1 cellular context compared by ENCODE assay signal in genomic region chr15:64070106-64070505, GRCh38.
TF ChIP-seq lines count a peak whose summit lies in the region.

No MANE protein-coding gene starts in this region.

TF ChIP-seq in K562, 482 proteins besides CTCF, POLR2A, EP300 and RAD21 (continued from another document):
- TF ChIP-seq ZNF398 (CRISPR knock-in tag; IDR thresholded peaks at IDR 0.05) = no peak
- no peak for TF ChIP-seq FOXK1 (CRISPR knock-in tag; IDR thresholded peaks at IDR 0.05; ENCODE audit: borderline replicate concordance)
- TF ChIP-seq CHAMP1 (IDR thresholded peaks at IDR 0.05) = no peak
- TF ChIP-seq, protein P1, sequence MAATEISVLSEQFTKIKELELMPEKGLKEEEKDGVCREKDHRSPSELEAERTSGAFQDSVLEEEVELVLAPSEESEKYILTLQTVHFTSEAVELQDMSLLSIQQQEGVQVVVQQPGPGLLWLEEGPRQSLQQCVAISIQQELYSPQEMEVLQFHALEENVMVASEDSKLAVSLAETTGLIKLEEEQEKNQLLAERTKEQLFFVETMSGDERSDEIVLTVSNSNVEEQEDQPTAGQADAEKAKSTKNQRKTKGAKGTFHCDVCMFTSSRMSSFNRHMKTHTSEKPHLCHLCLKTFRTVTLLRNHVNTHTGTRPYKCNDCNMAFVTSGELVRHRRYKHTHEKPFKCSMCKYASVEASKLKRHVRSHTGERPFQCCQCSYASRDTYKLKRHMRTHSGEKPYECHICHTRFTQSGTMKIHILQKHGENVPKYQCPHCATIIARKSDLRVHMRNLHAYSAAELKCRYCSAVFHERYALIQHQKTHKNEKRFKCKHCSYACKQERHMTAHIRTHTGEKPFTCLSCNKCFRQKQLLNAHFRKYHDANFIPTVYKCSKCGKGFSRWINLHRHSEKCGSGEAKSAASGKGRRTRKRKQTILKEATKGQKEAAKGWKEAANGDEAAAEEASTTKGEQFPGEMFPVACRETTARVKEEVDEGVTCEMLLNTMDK (IDR thresholded peaks at IDR 0.05; ENCODE audit: borderline replicate concordance, insufficient read depth, low read depth, low read length, poor library complexity, severe bottlenecking) = no peak
- TF ChIP-seq SIN3A (IDR thresholded peaks at IDR 0.05; ENCODE audit: borderline replicate concordance in 2 of 2, control insufficient read depth in 1 of 2, low read depth in 2 of 2, low read length in 2 of 2) = no peak
- TF ChIP-seq MECOM (CRISPR knock-in tag; IDR thresholded peaks at IDR 0.05) = no peak
- TF ChIP-seq SFPQ (IDR thresholded peaks at IDR 0.05; ENCODE audit: low read depth, low read length) = no peak
- 0 out of 2 replicates have a peak, but pooled peaks have one; percentile 5 for TF ChIP-seq ZNF263 (CRISPR knock-in tag; IDR thresholded peaks at IDR 0.05; ENCODE audit: borderline replicate concordance)
- TF ChIP-seq TAF1 (IDR thresholded peaks at IDR 0.05; ENCODE audit: control insufficient read depth, extremely low read depth, insufficient read depth, low read length, severe bottlenecking) = no peak
- TF ChIP-seq SREBF1 (IDR thresholded peaks at IDR 0.05; ENCODE audit: borderline replicate concordance, low read depth, low read length) = no peak
- TF ChIP-seq CBX8 (IDR thresholded peaks at IDR 0.05; ENCODE audit: borderline replicate concordance, extremely low read depth, low read depth, low read length, poor library complexity, severe bottlenecking) = no peak
- no peak for TF ChIP-seq RBM25 (IDR thresholded peaks at IDR 0.05; ENCODE audit: low read depth, low read length, severe bottlenecking)
- no peak for TF ChIP-seq RB1 (IDR thresholded peaks at IDR 0.05; ENCODE audit: low read depth)
- 0 out of 2 replicates have a peak, but pooled peaks have one; percentile 40 for TF ChIP-seq BACH1 (tag; IDR thresholded peaks at IDR 0.05)
- no peak for TF ChIP-seq VEZF1 (CRISPR knock-in tag; IDR thresholded peaks at IDR 0.05)
- no peak for TF ChIP-seq NBN (IDR thresholded peaks at IDR 0.05; ENCODE audit: low read depth)
- TF ChIP-seq ZNF507 (tag; conservative IDR thresholded peaks at IDR 0.05) = no peak
- TF ChIP-seq, protein P2, sequence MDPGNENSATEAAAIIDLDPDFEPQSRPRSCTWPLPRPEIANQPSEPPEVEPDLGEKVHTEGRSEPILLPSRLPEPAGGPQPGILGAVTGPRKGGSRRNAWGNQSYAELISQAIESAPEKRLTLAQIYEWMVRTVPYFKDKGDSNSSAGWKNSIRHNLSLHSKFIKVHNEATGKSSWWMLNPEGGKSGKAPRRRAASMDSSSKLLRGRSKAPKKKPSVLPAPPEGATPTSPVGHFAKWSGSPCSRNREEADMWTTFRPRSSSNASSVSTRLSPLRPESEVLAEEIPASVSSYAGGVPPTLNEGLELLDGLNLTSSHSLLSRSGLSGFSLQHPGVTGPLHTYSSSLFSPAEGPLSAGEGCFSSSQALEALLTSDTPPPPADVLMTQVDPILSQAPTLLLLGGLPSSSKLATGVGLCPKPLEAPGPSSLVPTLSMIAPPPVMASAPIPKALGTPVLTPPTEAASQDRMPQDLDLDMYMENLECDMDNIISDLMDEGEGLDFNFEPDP (CRISPR knock-in tag; IDR thresholded peaks at IDR 0.05) = no peak
- TF ChIP-seq ASH1L (IDR thresholded peaks at IDR 0.05; ENCODE audit: borderline replicate concordance, low read depth, partially characterized antibody) = no peak
- TF ChIP-seq ZNF584 (CRISPR knock-in tag; IDR thresholded peaks at IDR 0.05; ENCODE audit: low read depth) = 0 out of 2 replicates have a peak, but pooled peaks have one; percentile 11
- no peak for TF ChIP-seq ZBTB2 (IDR thresholded peaks at IDR 0.05)
- TF ChIP-seq JUN (IDR thresholded peaks at IDR 0.05; ENCODE audit: borderline replicate concordance, low read depth, low read length) = no peak
- TF ChIP-seq JUN (CRISPR knock-in tag; IDR thresholded peaks at IDR 0.05; ENCODE audit: borderline replicate concordance) = no peak
- TF ChIP-seq CTBP1 (IDR thresholded peaks at IDR 0.05; ENCODE audit: borderline replicate concordance) = no peak
- no peak for TF ChIP-seq RUNX1 (IDR thresholded peaks at IDR 0.05; ENCODE audit: low read depth)
- TF ChIP-seq, protein P3, sequence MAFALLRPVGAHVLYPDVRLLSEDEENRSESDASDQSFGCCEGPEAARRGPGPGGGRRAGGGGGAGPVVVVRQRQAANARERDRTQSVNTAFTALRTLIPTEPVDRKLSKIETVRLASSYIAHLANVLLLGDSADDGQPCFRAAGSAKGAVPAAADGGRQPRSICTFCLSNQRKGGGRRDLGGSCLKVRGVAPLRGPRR (CRISPR knock-in tag; IDR thresholded peaks at IDR 0.05) = no peak
- no peak for TF ChIP-seq TCF7 (IDR thresholded peaks at IDR 0.05; ENCODE audit: borderline replicate concordance)
- TF ChIP-seq MEF2D (tag; conservative IDR thresholded peaks at IDR 0.05; ENCODE audit: low read depth) = no peak
- no peak for TF ChIP-seq ZNF324 (CRISPR knock-in tag; IDR thresholded peaks at IDR 0.05)
- TF ChIP-seq CHD1 (IDR thresholded peaks at IDR 0.05; ENCODE audit: low read length) = no peak
- TF ChIP-seq ZNF232 (CRISPR knock-in tag; IDR thresholded peaks at IDR 0.05) = no peak
- TF ChIP-seq ZFP1 (CRISPR knock-in tag; IDR thresholded peaks at IDR 0.05) = no peak
- TF ChIP-seq FOXP1 (CRISPR knock-in tag; IDR thresholded peaks at IDR 0.05) = no peak
- peak in 1 of 2 experiments; percentile 48; a peak in 1 of 4 replicates for TF ChIP-seq ZNF639 (CRISPR knock-in tag; conservative IDR thresholded peaks at IDR 0.05 in 1 of 2, IDR thresholded peaks at IDR 0.05 in 1 of 2)
- TF ChIP-seq, protein P4, sequence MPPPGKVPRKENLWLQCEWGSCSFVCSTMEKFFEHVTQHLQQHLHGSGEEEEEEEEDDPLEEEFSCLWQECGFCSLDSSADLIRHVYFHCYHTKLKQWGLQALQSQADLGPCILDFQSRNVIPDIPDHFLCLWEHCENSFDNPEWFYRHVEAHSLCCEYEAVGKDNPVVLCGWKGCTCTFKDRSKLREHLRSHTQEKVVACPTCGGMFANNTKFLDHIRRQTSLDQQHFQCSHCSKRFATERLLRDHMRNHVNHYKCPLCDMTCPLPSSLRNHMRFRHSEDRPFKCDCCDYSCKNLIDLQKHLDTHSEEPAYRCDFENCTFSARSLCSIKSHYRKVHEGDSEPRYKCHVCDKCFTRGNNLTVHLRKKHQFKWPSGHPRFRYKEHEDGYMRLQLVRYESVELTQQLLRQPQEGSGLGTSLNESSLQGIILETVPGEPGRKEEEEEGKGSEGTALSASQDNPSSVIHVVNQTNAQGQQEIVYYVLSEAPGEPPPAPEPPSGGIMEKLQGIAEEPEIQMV (tag; conservative IDR thresholded peaks at IDR 0.05; ENCODE audit: low read depth) = peak; percentile 13; the same call in 1 of the 2 replicates
